Comparison of ENCODE assay signal across 1 cellular context in genomic region chr1:37486680-37487618, GRCh38.
A peak's percentile ranks its signal among the peaks of the same experiment; 100 is the strongest.
TF ChIP-seq lines count a peak whose summit lies in the region.

No MANE protein-coding gene starts in this region.

TF ChIP-seq in K562, 482 proteins besides CTCF, POLR2A, EP300 and RAD21 (continued from another document):
- TF ChIP-seq JUN (IDR thresholded peaks at IDR 0.05; ENCODE audit: borderline replicate concordance, low read depth, low read length) (no peak), JUN (CRISPR knock-in tag; IDR thresholded peaks at IDR 0.05; ENCODE audit: borderline replicate concordance) (no peak), CTBP1 (IDR thresholded peaks at IDR 0.05; ENCODE audit: borderline replicate concordance) (0 out of 2 replicates have a peak, but pooled peaks have one; percentile 38), USF1 (CRISPR knock-in tag; IDR thresholded peaks at IDR 0.05) (peak; percentile 27; the same call in 1 of the 2 replicates), RBM25 (IDR thresholded peaks at IDR 0.05; ENCODE audit: low read depth, low read length, severe bottlenecking) (no peak), ZNF707 (CRISPR knock-in tag; conservative IDR thresholded peaks at IDR 0.05) (no peak), IFI16 (CRISPR knock-in tag; IDR thresholded peaks at IDR 0.05) (no peak), MYNN (IDR thresholded peaks at IDR 0.05) (0 out of 2 replicates have a peak, but pooled peaks have one; percentile 33), MYNN (CRISPR knock-in tag; IDR thresholded peaks at IDR 0.05) (no peak), HDGF (IDR thresholded peaks at IDR 0.05) (peak; percentile 91), PHB (CRISPR knock-in tag; IDR thresholded peaks at IDR 0.05) (peak; percentile 34; the same call in 1 of the 2 replicates), TEAD1 (CRISPR knock-in tag; IDR thresholded peaks at IDR 0.05) (peak in 1 of 2 experiments; percentile 35; a peak in 1 of 4 replicates), MLLT1 (IDR thresholded peaks at IDR 0.05) (0 out of 4 replicates have a peak, but pooled peaks of 1 of the 2 experiments have one; percentile 29), ZNF316 (IDR thresholded peaks at IDR 0.05) (peak; percentile 71), SMC3 (conservative IDR thresholded peaks at IDR 0.05; ENCODE audit: insufficient read depth, low read depth, low read length) (peak; percentile 92), E2F8 (IDR thresholded peaks at IDR 0.05; ENCODE audit: low read depth, partially characterized antibody) (peak; percentile 58), STAG1 (CRISPR knock-in tag; IDR thresholded peaks at IDR 0.05; ENCODE audit: borderline replicate concordance) (peak; percentile 54; the same call in 1 of the 2 replicates), MYC (IDR thresholded peaks at IDR 0.05; ENCODE audit: low read depth, low read length) (peak; percentile 65; the same call in 1 of the 2 replicates), MYC (CRISPR knock-in tag; IDR thresholded peaks at IDR 0.05; ENCODE audit: borderline replicate concordance, low read depth) (no peak), JUND (IDR thresholded peaks at IDR 0.05; ENCODE audit: borderline replicate concordance, low read depth, low read length) (0 out of 2 replicates have a peak, but pooled peaks have one; percentile 6), JUND (tag; IDR thresholded peaks at IDR 0.05; ENCODE audit: borderline replicate concordance, low read depth, low read length) (no peak; the same call in 2 of the 3 replicates), CC2D1A (IDR thresholded peaks at IDR 0.05) (peak; percentile 66; the same call in 1 of the 2 replicates), SREBF1 (IDR thresholded peaks at IDR 0.05; ENCODE audit: borderline replicate concordance, low read depth, low read length) (peak; percentile 33; the same call in 1 of the 2 replicates), ELF2 (CRISPR knock-in tag; IDR thresholded peaks at IDR 0.05) (peak; percentile 27; the same call in 1 of the 2 replicates), RB1 (IDR thresholded peaks at IDR 0.05; ENCODE audit: low read depth) (peak; percentile 61; the same call in 1 of the 2 replicates)
- TF ChIP-seq, protein P1, sequence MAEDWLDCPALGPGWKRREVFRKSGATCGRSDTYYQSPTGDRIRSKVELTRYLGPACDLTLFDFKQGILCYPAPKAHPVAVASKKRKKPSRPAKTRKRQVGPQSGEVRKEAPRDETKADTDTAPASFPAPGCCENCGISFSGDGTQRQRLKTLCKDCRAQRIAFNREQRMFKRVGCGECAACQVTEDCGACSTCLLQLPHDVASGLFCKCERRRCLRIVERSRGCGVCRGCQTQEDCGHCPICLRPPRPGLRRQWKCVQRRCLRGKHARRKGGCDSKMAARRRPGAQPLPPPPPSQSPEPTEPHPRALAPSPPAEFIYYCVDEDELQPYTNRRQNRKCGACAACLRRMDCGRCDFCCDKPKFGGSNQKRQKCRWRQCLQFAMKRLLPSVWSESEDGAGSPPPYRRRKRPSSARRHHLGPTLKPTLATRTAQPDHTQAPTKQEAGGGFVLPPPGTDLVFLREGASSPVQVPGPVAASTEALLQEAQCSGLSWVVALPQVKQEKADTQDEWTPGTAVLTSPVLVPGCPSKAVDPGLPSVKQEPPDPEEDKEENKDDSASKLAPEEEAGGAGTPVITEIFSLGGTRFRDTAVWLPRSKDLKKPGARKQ (CRISPR knock-in tag; IDR thresholded peaks at IDR 0.05) = no peak
- TF ChIP-seq, protein P2, sequence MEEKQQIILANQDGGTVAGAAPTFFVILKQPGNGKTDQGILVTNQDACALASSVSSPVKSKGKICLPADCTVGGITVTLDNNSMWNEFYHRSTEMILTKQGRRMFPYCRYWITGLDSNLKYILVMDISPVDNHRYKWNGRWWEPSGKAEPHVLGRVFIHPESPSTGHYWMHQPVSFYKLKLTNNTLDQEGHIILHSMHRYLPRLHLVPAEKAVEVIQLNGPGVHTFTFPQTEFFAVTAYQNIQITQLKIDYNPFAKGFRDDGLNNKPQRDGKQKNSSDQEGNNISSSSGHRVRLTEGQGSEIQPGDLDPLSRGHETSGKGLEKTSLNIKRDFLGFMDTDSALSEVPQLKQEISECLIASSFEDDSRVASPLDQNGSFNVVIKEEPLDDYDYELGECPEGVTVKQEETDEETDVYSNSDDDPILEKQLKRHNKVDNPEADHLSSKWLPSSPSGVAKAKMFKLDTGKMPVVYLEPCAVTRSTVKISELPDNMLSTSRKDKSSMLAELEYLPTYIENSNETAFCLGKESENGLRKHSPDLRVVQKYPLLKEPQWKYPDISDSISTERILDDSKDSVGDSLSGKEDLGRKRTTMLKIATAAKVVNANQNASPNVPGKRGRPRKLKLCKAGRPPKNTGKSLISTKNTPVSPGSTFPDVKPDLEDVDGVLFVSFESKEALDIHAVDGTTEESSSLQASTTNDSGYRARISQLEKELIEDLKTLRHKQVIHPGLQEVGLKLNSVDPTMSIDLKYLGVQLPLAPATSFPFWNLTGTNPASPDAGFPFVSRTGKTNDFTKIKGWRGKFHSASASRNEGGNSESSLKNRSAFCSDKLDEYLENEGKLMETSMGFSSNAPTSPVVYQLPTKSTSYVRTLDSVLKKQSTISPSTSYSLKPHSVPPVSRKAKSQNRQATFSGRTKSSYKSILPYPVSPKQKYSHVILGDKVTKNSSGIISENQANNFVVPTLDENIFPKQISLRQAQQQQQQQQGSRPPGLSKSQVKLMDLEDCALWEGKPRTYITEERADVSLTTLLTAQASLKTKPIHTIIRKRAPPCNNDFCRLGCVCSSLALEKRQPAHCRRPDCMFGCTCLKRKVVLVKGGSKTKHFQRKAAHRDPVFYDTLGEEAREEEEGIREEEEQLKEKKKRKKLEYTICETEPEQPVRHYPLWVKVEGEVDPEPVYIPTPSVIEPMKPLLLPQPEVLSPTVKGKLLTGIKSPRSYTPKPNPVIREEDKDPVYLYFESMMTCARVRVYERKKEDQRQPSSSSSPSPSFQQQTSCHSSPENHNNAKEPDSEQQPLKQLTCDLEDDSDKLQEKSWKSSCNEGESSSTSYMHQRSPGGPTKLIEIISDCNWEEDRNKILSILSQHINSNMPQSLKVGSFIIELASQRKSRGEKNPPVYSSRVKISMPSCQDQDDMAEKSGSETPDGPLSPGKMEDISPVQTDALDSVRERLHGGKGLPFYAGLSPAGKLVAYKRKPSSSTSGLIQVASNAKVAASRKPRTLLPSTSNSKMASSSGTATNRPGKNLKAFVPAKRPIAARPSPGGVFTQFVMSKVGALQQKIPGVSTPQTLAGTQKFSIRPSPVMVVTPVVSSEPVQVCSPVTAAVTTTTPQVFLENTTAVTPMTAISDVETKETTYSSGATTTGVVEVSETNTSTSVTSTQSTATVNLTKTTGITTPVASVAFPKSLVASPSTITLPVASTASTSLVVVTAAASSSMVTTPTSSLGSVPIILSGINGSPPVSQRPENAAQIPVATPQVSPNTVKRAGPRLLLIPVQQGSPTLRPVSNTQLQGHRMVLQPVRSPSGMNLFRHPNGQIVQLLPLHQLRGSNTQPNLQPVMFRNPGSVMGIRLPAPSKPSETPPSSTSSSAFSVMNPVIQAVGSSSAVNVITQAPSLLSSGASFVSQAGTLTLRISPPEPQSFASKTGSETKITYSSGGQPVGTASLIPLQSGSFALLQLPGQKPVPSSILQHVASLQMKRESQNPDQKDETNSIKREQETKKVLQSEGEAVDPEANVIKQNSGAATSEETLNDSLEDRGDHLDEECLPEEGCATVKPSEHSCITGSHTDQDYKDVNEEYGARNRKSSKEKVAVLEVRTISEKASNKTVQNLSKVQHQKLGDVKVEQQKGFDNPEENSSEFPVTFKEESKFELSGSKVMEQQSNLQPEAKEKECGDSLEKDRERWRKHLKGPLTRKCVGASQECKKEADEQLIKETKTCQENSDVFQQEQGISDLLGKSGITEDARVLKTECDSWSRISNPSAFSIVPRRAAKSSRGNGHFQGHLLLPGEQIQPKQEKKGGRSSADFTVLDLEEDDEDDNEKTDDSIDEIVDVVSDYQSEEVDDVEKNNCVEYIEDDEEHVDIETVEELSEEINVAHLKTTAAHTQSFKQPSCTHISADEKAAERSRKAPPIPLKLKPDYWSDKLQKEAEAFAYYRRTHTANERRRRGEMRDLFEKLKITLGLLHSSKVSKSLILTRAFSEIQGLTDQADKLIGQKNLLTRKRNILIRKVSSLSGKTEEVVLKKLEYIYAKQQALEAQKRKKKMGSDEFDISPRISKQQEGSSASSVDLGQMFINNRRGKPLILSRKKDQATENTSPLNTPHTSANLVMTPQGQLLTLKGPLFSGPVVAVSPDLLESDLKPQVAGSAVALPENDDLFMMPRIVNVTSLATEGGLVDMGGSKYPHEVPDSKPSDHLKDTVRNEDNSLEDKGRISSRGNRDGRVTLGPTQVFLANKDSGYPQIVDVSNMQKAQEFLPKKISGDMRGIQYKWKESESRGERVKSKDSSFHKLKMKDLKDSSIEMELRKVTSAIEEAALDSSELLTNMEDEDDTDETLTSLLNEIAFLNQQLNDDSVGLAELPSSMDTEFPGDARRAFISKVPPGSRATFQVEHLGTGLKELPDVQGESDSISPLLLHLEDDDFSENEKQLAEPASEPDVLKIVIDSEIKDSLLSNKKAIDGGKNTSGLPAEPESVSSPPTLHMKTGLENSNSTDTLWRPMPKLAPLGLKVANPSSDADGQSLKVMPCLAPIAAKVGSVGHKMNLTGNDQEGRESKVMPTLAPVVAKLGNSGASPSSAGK (IDR thresholded peaks at IDR 0.05) = no peak
- TF ChIP-seq, protein P3, sequence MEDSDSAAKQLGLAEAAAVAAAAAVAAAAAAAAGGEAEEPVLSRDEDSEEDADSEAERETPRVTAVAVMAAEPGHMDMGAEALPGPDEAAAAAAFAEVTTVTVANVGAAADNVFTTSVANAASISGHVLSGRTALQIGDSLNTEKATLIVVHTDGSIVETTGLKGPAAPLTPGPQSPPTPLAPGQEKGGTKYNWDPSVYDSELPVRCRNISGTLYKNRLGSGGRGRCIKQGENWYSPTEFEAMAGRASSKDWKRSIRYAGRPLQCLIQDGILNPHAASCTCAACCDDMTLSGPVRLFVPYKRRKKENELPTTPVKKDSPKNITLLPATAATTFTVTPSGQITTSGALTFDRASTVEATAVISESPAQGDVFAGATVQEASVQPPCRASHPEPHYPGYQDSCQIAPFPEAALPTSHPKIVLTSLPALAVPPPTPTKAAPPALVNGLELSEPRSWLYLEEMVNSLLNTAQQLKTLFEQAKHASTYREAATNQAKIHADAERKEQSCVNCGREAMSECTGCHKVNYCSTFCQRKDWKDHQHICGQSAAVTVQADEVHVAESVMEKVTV (CRISPR knock-in tag; IDR thresholded peaks at IDR 0.05) = peak; percentile 78
- TF ChIP-seq, protein P4, sequence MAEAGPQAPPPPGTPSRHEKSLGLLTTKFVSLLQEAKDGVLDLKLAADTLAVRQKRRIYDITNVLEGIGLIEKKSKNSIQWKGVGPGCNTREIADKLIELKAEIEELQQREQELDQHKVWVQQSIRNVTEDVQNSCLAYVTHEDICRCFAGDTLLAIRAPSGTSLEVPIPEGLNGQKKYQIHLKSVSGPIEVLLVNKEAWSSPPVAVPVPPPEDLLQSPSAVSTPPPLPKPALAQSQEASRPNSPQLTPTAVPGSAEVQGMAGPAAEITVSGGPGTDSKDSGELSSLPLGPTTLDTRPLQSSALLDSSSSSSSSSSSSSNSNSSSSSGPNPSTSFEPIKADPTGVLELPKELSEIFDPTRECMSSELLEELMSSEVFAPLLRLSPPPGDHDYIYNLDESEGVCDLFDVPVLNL (CRISPR knock-in tag; IDR thresholded peaks at IDR 0.05; ENCODE audit: low read depth) = 0 out of 2 replicates have a peak, but pooled peaks have one; percentile 41
TF ChIP-seq in K562: peak in this region for 25.
